1 cellular context compared by ENCODE assay signal in the genomic region with DNA sequence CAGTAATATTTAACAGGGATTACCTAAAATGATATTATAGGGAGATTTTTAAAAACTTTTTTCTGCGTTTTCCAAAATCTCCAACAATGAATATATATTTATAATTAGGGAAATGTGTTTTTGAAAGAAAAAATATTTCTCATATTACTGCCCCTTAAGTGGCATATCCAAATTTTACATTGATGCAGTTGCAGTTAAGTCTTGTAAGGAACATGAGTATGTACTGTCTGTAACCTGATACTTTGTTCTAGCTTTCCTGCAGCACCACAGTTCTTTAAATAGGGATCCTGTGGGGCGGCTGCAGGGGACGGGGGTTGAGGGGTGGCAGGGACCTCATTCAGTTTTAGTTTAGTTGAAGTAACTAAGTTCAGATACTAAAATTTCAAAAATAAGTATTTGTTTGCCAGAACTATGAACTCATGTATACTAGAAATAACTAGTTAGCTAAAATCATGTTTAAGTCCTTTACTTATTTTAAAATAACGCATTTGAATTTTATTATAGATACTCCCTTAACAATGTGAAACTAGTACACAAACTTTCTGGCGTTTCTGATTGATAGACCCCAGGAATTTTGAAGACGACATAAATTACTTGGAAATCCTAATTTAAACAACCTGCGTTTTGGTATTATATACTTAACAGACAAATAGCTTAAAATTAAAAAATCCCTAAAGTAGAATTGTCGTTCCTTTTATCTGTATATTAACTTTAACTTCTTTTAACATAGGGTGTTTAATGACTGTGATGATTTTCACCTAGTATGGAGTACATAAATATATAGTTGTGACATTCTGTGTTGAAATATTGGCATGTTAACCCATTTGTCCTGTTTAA.
TF ChIP-seq lines count a peak whose summit lies in the region.

No MANE protein-coding gene starts in this region.

TF ChIP-seq in K562, 482 proteins besides CTCF, POLR2A, EP300 and RAD21 (continued from another document and continues in another):
- TF ChIP-seq, protein P1, sequence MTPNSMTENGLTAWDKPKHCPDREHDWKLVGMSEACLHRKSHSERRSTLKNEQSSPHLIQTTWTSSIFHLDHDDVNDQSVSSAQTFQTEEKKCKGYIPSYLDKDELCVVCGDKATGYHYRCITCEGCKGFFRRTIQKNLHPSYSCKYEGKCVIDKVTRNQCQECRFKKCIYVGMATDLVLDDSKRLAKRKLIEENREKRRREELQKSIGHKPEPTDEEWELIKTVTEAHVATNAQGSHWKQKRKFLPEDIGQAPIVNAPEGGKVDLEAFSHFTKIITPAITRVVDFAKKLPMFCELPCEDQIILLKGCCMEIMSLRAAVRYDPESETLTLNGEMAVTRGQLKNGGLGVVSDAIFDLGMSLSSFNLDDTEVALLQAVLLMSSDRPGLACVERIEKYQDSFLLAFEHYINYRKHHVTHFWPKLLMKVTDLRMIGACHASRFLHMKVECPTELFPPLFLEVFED (CRISPR knock-in tag; conservative IDR thresholded peaks at IDR 0.05), result peak; percentile 100
- peak; percentile 90 for TF ChIP-seq KLF6 (CRISPR knock-in tag; IDR thresholded peaks at IDR 0.05; ENCODE audit: borderline replicate concordance)
- TF ChIP-seq, protein P2, sequence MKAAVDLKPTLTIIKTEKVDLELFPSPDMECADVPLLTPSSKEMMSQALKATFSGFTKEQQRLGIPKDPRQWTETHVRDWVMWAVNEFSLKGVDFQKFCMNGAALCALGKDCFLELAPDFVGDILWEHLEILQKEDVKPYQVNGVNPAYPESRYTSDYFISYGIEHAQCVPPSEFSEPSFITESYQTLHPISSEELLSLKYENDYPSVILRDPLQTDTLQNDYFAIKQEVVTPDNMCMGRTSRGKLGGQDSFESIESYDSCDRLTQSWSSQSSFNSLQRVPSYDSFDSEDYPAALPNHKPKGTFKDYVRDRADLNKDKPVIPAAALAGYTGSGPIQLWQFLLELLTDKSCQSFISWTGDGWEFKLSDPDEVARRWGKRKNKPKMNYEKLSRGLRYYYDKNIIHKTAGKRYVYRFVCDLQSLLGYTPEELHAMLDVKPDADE (conservative IDR thresholded peaks at IDR 0.05; ENCODE audit: control insufficient read depth, low read depth, low read length), result peak; percentile 16; the same call in 1 of the 2 replicates
- peak; percentile 75; the same call in 1 of the 2 replicates for TF ChIP-seq STAT5A (IDR thresholded peaks at IDR 0.05; ENCODE audit: borderline replicate concordance, low read length)
- no peak for TF ChIP-seq CBX8 (IDR thresholded peaks at IDR 0.05; ENCODE audit: borderline replicate concordance, extremely low read depth, low read depth, low read length, poor library complexity, severe bottlenecking)
- peak; percentile 98 for TF ChIP-seq ZNF586 (CRISPR knock-in tag; conservative IDR thresholded peaks at IDR 0.05)
- peak; percentile 68; the same call in 1 of the 2 replicates for TF ChIP-seq SLC30A9 (CRISPR knock-in tag; IDR thresholded peaks at IDR 0.05)
- TF ChIP-seq TAF1 (IDR thresholded peaks at IDR 0.05; ENCODE audit: control insufficient read depth, extremely low read depth, insufficient read depth, low read length, severe bottlenecking), result peak; percentile 37
- TF ChIP-seq SRF (CRISPR knock-in tag; IDR thresholded peaks at IDR 0.05), result peak in 1 of 2 experiments; percentile 97; a peak in 2 of 4 replicates
- 0 out of 2 replicates have a peak, but pooled peaks have one; percentile 29 for TF ChIP-seq GABPA (tag; conservative IDR thresholded peaks at IDR 0.05; ENCODE audit: low read depth)
- no peak for TF ChIP-seq SRSF9 (IDR thresholded peaks at IDR 0.05; ENCODE audit: borderline replicate concordance, low read depth, low read length)
- no peak for TF ChIP-seq CCAR2 (IDR thresholded peaks at IDR 0.05; ENCODE audit: low read depth, low read length)
- peak; percentile 98 for TF ChIP-seq GABPB2 (CRISPR knock-in tag; conservative IDR thresholded peaks at IDR 0.05)
- TF ChIP-seq PPARD (CRISPR knock-in tag; IDR thresholded peaks at IDR 0.05), result 0 out of 2 replicates have a peak, but pooled peaks have one; percentile 34
- 0 out of 2 replicates have a peak, but pooled peaks have one; percentile 12 for TF ChIP-seq SMC3 (conservative IDR thresholded peaks at IDR 0.05; ENCODE audit: insufficient read depth, low read depth, low read length)
- TF ChIP-seq, protein P3, sequence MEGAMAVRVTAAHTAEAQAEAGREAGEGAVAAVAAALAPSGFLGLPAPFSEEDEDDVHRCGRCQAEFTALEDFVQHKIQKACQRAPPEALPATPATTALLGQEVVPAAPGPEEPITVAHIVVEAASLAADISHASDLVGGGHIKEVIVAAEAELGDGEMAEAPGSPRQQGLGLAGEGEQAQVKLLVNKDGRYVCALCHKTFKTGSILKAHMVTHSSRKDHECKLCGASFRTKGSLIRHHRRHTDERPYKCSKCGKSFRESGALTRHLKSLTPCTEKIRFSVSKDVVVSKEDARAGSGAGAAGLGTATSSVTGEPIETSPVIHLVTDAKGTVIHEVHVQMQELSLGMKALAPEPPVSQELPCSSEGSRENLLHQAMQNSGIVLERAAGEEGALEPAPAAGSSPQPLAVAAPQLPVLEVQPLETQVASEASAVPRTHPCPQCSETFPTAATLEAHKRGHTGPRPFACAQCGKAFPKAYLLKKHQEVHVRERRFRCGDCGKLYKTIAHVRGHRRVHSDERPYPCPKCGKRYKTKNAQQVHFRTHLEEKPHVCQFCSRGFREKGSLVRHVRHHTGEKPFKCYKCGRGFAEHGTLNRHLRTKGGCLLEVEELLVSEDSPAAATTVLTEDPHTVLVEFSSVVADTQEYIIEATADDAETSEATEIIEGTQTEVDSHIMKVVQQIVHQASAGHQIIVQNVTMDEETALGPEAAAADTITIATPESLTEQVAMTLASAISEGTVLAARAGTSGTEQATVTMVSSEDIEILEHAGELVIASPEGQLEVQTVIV (CRISPR knock-in tag; IDR thresholded peaks at IDR 0.05; ENCODE audit: borderline replicate concordance), result peak; percentile 93
- TF ChIP-seq ASH1L (IDR thresholded peaks at IDR 0.05; ENCODE audit: borderline replicate concordance, low read depth, partially characterized antibody), result peak; percentile 56
- TF ChIP-seq HNRNPH1 (optimal IDR thresholded peaks at IDR 0.05; ENCODE audit: low read depth, low read length), result peak; percentile 88
- TF ChIP-seq ZNF431 (CRISPR knock-in tag; IDR thresholded peaks at IDR 0.05), result peak; percentile 65; the same call in 1 of the 2 replicates
- TF ChIP-seq, protein P4, sequence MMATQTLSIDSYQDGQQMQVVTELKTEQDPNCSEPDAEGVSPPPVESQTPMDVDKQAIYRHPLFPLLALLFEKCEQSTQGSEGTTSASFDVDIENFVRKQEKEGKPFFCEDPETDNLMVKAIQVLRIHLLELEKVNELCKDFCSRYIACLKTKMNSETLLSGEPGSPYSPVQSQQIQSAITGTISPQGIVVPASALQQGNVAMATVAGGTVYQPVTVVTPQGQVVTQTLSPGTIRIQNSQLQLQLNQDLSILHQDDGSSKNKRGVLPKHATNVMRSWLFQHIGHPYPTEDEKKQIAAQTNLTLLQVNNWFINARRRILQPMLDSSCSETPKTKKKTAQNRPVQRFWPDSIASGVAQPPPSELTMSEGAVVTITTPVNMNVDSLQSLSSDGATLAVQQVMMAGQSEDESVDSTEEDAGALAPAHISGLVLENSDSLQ (IDR thresholded peaks at IDR 0.05), result peak; percentile 63; the same call in 1 of the 2 replicates
- TF ChIP-seq SMAD3 (CRISPR knock-in tag; conservative IDR thresholded peaks at IDR 0.05), result peak; percentile 99
- TF ChIP-seq ZNF57 (CRISPR knock-in tag; IDR thresholded peaks at IDR 0.05), result peak; percentile 99
- peak; percentile 77 for TF ChIP-seq NCOA6 (IDR thresholded peaks at IDR 0.05)
- TF ChIP-seq SUPT5H (IDR thresholded peaks at IDR 0.05), result peak; percentile 100
- 0 out of 2 replicates have a peak, but pooled peaks have one; percentile 58 for TF ChIP-seq GATAD2B (IDR thresholded peaks at IDR 0.05; ENCODE audit: borderline replicate concordance)
- TF ChIP-seq EP400 (IDR thresholded peaks at IDR 0.05), result peak; percentile 77; the same call in 1 of the 2 replicates
- TF ChIP-seq ZFP30 (CRISPR knock-in tag; IDR thresholded peaks at IDR 0.05; ENCODE audit: borderline replicate concordance), result peak; percentile 100; the same call in 1 of the 2 replicates
- TF ChIP-seq ZNF197 (CRISPR knock-in tag; IDR thresholded peaks at IDR 0.05; ENCODE audit: low read depth), result peak; percentile 72; the same call in 1 of the 2 replicates
- TF ChIP-seq EGR1 (conservative IDR thresholded peaks at IDR 0.05), result no peak
- TF ChIP-seq, protein P5, sequence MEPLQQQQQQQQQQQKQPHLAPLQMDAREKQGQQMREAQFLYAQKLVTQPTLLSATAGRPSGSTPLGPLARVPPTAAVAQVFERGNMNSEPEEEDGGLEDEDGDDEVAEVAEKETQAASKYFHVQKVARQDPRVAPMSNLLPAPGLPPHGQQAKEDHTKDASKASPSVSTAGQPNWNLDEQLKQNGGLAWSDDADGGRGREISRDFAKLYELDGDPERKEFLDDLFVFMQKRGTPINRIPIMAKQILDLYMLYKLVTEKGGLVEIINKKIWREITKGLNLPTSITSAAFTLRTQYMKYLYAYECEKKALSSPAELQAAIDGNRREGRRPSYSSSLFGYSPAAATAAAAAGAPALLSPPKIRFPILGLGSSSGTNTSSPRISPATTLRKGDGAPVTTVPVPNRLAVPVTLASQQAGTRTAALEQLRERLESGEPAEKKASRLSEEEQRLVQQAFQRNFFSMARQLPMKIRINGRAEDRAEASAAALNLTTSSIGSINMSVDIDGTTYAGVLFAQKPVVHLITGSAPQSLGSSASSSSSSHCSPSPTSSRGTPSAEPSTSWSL (CRISPR knock-in tag; IDR thresholded peaks at IDR 0.05; ENCODE audit: borderline replicate concordance), result no peak
- peak; percentile 99 for TF ChIP-seq CBX1 (IDR thresholded peaks at IDR 0.05; ENCODE audit: low read depth)
- no peak for TF ChIP-seq HDAC8 (tag; IDR thresholded peaks at IDR 0.05)
- no peak for TF ChIP-seq BRD4 (IDR thresholded peaks at IDR 0.05)
- peak; percentile 86 for TF ChIP-seq E2F3 (CRISPR knock-in tag; IDR thresholded peaks at IDR 0.05)
- peak; percentile 97 for TF ChIP-seq TCFL5 (CRISPR knock-in tag; conservative IDR thresholded peaks at IDR 0.05)
- TF ChIP-seq ZNF324 (CRISPR knock-in tag; IDR thresholded peaks at IDR 0.05), result peak; percentile 93
- TF ChIP-seq, protein P6, sequence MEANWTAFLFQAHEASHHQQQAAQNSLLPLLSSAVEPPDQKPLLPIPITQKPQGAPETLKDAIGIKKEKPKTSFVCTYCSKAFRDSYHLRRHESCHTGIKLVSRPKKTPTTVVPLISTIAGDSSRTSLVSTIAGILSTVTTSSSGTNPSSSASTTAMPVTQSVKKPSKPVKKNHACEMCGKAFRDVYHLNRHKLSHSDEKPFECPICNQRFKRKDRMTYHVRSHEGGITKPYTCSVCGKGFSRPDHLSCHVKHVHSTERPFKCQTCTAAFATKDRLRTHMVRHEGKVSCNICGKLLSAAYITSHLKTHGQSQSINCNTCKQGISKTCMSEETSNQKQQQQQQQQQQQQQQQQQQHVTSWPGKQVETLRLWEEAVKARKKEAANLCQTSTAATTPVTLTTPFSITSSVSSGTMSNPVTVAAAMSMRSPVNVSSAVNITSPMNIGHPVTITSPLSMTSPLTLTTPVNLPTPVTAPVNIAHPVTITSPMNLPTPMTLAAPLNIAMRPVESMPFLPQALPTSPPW (CRISPR knock-in tag; IDR thresholded peaks at IDR 0.05), result peak; percentile 60; the same call in 1 of the 2 replicates
- peak; percentile 53; the same call in 1 of the 2 replicates for TF ChIP-seq ZNF274 (IDR thresholded peaks at IDR 0.05; ENCODE audit: borderline replicate concordance, low read depth, low read length)
- TF ChIP-seq, protein P7, sequence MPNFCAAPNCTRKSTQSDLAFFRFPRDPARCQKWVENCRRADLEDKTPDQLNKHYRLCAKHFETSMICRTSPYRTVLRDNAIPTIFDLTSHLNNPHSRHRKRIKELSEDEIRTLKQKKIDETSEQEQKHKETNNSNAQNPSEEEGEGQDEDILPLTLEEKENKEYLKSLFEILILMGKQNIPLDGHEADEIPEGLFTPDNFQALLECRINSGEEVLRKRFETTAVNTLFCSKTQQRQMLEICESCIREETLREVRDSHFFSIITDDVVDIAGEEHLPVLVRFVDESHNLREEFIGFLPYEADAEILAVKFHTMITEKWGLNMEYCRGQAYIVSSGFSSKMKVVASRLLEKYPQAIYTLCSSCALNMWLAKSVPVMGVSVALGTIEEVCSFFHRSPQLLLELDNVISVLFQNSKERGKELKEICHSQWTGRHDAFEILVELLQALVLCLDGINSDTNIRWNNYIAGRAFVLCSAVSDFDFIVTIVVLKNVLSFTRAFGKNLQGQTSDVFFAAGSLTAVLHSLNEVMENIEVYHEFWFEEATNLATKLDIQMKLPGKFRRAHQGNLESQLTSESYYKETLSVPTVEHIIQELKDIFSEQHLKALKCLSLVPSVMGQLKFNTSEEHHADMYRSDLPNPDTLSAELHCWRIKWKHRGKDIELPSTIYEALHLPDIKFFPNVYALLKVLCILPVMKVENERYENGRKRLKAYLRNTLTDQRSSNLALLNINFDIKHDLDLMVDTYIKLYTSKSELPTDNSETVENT (CRISPR knock-in tag; IDR thresholded peaks at IDR 0.05), result peak; percentile 99
- TF ChIP-seq RBM22 (IDR thresholded peaks at IDR 0.05; ENCODE audit: low read depth, low read length, poor library complexity, severe bottlenecking), result peak; percentile 85
- peak; percentile 100 for TF ChIP-seq POLR2AphosphoS5 (IDR thresholded peaks at IDR 0.05; ENCODE audit: control insufficient read depth, insufficient read depth, low read depth, low read length)
- 0 out of 2 replicates have a peak, but pooled peaks have one; percentile 62 for TF ChIP-seq TOE1 (IDR thresholded peaks at IDR 0.05; ENCODE audit: borderline replicate concordance)
- TF ChIP-seq TOE1 (CRISPR knock-in tag; IDR thresholded peaks at IDR 0.05; ENCODE audit: borderline replicate concordance, low read depth), result no peak
- TF ChIP-seq DACH1 (IDR thresholded peaks at IDR 0.05; ENCODE audit: partially characterized antibody), result no peak
- peak; percentile 94 for TF ChIP-seq ZNF764 (CRISPR knock-in tag; IDR thresholded peaks at IDR 0.05; ENCODE audit: low read depth)
- TF ChIP-seq RBM25 (IDR thresholded peaks at IDR 0.05; ENCODE audit: low read depth, low read length, severe bottlenecking), result peak; percentile 29
- peak; percentile 99 for TF ChIP-seq HMG20B (CRISPR knock-in tag; IDR thresholded peaks at IDR 0.05)
- TF ChIP-seq ZNF140 (CRISPR knock-in tag; IDR thresholded peaks at IDR 0.05), result peak; percentile 89
- TF ChIP-seq, protein P8, sequence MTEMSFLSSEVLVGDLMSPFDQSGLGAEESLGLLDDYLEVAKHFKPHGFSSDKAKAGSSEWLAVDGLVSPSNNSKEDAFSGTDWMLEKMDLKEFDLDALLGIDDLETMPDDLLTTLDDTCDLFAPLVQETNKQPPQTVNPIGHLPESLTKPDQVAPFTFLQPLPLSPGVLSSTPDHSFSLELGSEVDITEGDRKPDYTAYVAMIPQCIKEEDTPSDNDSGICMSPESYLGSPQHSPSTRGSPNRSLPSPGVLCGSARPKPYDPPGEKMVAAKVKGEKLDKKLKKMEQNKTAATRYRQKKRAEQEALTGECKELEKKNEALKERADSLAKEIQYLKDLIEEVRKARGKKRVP (CRISPR knock-in tag; IDR thresholded peaks at IDR 0.05), result peak; percentile 98
- TF ChIP-seq, protein P9, sequence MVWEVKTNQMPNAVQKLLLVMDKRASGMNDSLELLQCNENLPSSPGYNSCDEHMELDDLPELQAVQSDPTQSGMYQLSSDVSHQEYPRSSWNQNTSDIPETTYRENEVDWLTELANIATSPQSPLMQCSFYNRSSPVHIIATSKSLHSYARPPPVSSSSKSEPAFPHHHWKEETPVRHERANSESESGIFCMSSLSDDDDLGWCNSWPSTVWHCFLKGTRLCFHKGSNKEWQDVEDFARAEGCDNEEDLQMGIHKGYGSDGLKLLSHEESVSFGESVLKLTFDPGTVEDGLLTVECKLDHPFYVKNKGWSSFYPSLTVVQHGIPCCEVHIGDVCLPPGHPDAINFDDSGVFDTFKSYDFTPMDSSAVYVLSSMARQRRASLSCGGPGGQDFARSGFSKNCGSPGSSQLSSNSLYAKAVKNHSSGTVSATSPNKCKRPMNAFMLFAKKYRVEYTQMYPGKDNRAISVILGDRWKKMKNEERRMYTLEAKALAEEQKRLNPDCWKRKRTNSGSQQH (CRISPR knock-in tag; IDR thresholded peaks at IDR 0.05), result peak; percentile 100
